Comparison of ENCODE assay signal across 32 cellular contexts in genomic region chr13:73681779-73682178, GRCh38.
"Had no signal": no experiment of that assay in that cellular context is flagged by ENCODE, and none has a peak within 500 bp of the region (broad histone marks: within the 10 kb centered on the region; RNA-seq: fewer than 3 reads in every experiment).

No MANE protein-coding gene starts in this region.

- FAIRE-seq: islet of Langerhans, kidney, pancreas had no signal

- H3K27ac Mint-ChIP-seq: mesothelial cell of epicardium; nephron; stimulated activated naive B cell treated with anti-CD40 and anti-IgM and Interleukin-4, amounts not matched to agents 10 μg/mL and 1 μg/mL and 100 μg/mL, for 72 hours had no signal

- H3K27me3 Mint-ChIP-seq: naive B cell; stimulated activated naive B cell treated with anti-CD40 and anti-IgM and Interleukin-4, amounts not matched to agents 10 μg/mL and 1 μg/mL and 100 μg/mL, for 72 hours had no signal

- H3K4me3 ChIP-seq: left lung, lower lobe of right lung, pancreas, prostate gland, skin epidermis, stomach, testis, thyroid gland, transverse colon, upper lobe of left lung, vagina had no signal

- H3K36me3 ChIP-seq: left lung, lower lobe of right lung, pancreas, prostate gland, stomach, thyroid gland, transverse colon, upper lobe of left lung, vagina had no signal

- DNase-seq: hypothalamus; immature natural killer cell; kidney; left colon; left lung; lower lobe of right lung; mammary epithelial cell; mesenchymal stem cell; naive B cell; nucleus accumbens; pancreas; posterior cingulate gyrus; retina; right cardiac atrium; stimulated activated CD4-positive, alpha-beta T cell treated with anti-CD3 and anti-CD28 coated beads, Interleukin-12 subunit alpha, Interleukin-12 subunit beta, amount 100 ng/mL, for 4 hours; stimulated activated CD4-positive, alpha-beta T cell treated with anti-CD3 and anti-CD28 coated beads, Interleukin-15, amount 100 ng/mL, for 24 hours; stimulated activated CD4-positive, alpha-beta T cell treated with anti-CD3 and anti-CD28 coated beads, Interleukin-2, amount 100 ng/mL, for 24 hours; stimulated activated CD4-positive, alpha-beta T cell treated with anti-CD3 and anti-CD28 coated beads, Interleukin-4, amount 100 ng/mL, for 1 hour; stimulated activated naive B cell treated with anti-CD40 and anti-IgM and Interleukin-4, amounts not matched to agents 10 μg/mL and 1 μg/mL and 100 μg/mL, for 72 hours; stimulated activated naive CD8-positive, alpha-beta T cell treated with anti-CD3 and anti-CD28 coated beads, Interleukin-15, Interleukin-2, amounts not matched to agents 100 U/mL and 50 U/mL, for 24 hours; stomach; testis; thyroid gland; transverse colon; upper lobe of left lung had no signal

- H3K9me3 Mint-ChIP-seq: immature natural killer cell; nephron; stimulated activated naive B cell treated with anti-CD40 and anti-IgM and Interleukin-4, amounts not matched to agents 10 μg/mL and 1 μg/mL and 100 μg/mL, for 72 hours had no signal

- H3K4me1 ChIP-seq: left lung, lower lobe of right lung, pancreas, prostate gland, testis, thyroid gland, upper lobe of left lung, vagina had no signal

- H3K27ac ChIP-seq: left lung, lower lobe of right lung, pancreas, prostate gland, skin epidermis, stomach, testis, thyroid gland, transverse colon, upper lobe of left lung, vagina had no signal

- ATAC-seq: left colon; left lung; lower lobe of right lung; pancreas; stimulated activated naive B cell treated with anti-CD40 and anti-IgM and Interleukin-4, amounts not matched to agents 10 μg/mL and 1 μg/mL and 100 μg/mL, for 72 hours; stimulated activated naive CD8-positive, alpha-beta T cell treated with anti-CD3 and anti-CD28 coated beads, Interleukin-15, Interleukin-2, amounts not matched to agents 100 U/mL and 50 U/mL, for 24 hours had no signal

- H3K27me3 ChIP-seq: left lung, pancreas, stomach, testis, thyroid gland, transverse colon, upper lobe of left lung, vagina had no signal

- H3K4me3 Mint-ChIP-seq: immature natural killer cell; mesothelial cell of epicardium; nephron; neural crest cell; stimulated activated naive B cell treated with anti-CD40 and anti-IgM and Interleukin-4, amounts not matched to agents 10 μg/mL and 1 μg/mL and 100 μg/mL, for 72 hours had no signal

- H3K4me1 Mint-ChIP-seq: naive B cell had no signal

- H3K9me3 ChIP-seq: left lung, lower lobe of right lung, pancreas, prostate gland, stomach, testis, thyroid gland, transverse colon, upper lobe of left lung, vagina had no signal
